ENCODE assay signal across 14 cellular contexts in the genomic region with DNA sequence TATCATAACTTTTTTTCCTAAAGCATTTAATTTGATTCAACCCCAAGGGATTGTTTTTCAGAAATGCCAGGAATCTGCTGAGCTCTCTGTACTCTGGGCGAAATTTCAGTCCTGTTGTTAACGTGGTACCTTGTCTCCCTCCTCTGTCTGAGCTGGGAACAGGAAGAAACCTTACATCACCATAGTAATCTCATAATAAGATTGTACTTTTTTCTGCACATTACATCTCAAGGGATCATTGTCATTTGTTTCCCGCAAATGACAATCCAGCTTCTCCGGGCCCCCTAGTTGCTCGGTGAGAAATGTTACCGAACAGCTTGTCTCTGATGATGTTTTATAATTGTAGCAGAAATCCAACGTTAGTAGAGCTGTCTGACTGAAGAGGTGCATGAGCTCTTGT.
A peak's percentile ranks its signal among the peaks of the same experiment; 100 is the strongest.
DNase-seq lines count a peak whose midpoint lies in the region; ATAC-seq, FAIRE-seq and TF ChIP-seq lines count a peak whose summit lies in the region.
"Had no signal": no experiment of that assay in that cellular context is flagged by ENCODE, and none has a peak within 500 bp of the region (broad histone marks: within the 10 kb centered on the region; RNA-seq: fewer than 3 reads in every experiment).

No MANE protein-coding gene starts in this region.

- peak; percentile 30 for TF ChIP-seq CTCF in astrocyte of the cerebellum (IDR thresholded peaks at IDR 0.05; ENCODE audit: low read depth, low read length, missing control alignments)

- H3K4me3 ChIP-seq in astrocyte of the cerebellum (ENCODE audit: low read depth, low read length), result no peak overlapping the region
- H3K4me3 ChIP-seq: left lung, thyroid gland had no signal

- no peak for DNase-seq in left ventricle myocardium superior
- DNase-seq in cardiac septum (ENCODE audit: low spot score), result no peak
- peak; percentile 5 for DNase-seq in astrocyte of the cerebellum (ENCODE audit: low read depth)
- no peak for DNase-seq in left lobe of liver (ENCODE audit: low spot score)
- DNase-seq in urothelium cell line (ENCODE audit: low spot score), result peak; percentile 35
- DNase-seq in SHP77 treated with DMSO at 0.1 percent for 48 hours (lab: John Stamatoyannopoulos, UW), result no peak
- DNase-seq in NCI-H345 (lab: John Stamatoyannopoulos, UW), result no peak
- DNase-seq: central memory CD4-positive, alpha-beta T cell; left lung; thyroid gland had no signal

- in situ Hi-C loops in astrocyte of the cerebellum (cut with HindIII; ENCODE audit: low sequenced_read_pairs), result no loop called here

- peak; percentile 27 for ATAC-seq in left ventricle myocardium superior
- peak; percentile 47 for ATAC-seq in left lobe of liver
- ATAC-seq in HG02642 (IDR thresholded peaks at IDR 0.05; ENCODE audit: poor library complexity, unreplicated experiment), result no peak
- ATAC-seq: left lung, sciatic nerve had no signal

- intact Hi-C loops in left ventricle myocardium superior (cut with micrococcal nuclease), result no loop called here
- intact Hi-C loops in cardiac septum (cut with DNase I), result no loop called here

- peak; percentile 42 for FAIRE-seq in urothelium cell line (lab: Jason Lieb, UNC)
- FAIRE-seq: G401.6, HTR-8/SVneo had no signal

Comparison
In these comparisons a context has a peak if more than half of its experiments do, and no peak if none do; other contexts are left out.
1. DNase-seq: peak in astrocyte of the cerebellum (single experiment) and urothelium cell line (single experiment); none in left ventricle myocardium superior (single experiment), cardiac septum (single experiment), left lobe of liver (single experiment), SHP77 treated with DMSO at 0.1 percent for 48 hours (single experiment) and NCI-H345 (single experiment).